ENCODE assay signal across 8 cellular contexts in the genomic region with DNA sequence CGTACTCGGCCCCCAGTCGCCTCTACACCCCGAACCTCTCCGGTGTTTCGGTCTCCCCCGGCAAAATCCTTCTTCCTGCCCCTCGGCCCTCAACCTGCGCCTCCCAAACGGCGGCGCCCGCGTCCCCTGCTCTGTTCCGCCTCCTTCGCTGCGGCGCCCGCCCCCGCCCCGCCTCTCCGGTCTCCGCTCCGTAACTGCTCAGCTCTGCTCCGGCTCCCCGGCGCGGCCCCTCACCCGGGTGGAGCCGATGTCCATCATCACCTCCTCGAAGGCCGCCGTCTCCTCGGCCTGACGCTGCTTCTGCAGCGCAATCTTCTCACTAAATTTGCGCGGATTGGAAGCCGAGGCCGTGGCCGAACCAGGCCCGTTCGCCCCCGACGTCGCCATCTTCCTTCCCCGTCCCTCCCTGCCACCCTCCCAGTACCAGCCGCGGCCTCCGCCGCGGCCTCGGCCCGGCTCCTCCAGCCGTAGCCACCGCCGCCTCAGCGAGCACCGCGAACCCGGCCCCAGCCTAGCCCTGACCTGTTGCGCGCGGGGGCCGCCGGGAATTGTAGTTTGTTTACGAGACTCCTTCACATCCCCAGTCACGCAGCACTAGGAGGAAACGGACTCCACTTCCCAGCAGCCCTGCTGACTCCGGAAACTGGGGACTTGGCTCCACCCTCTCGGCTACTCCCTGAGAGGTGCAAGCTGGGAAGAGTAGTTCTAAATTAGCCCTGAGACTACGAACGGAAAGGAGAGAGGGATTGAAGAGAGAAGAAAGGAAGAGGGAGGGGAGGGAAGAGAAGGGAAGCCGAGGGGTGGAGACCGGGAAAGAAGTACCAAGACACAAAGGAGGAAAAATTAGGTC. TPM values are rescaled to one million over a fixed set of nuclear protein-coding genes. Genes with fewer than 3 reads are reported as not detected.
DNase-seq lines count a peak whose midpoint lies in the region; ATAC-seq and TF ChIP-seq lines count a peak whose summit lies in the region.

A gene with protein sequence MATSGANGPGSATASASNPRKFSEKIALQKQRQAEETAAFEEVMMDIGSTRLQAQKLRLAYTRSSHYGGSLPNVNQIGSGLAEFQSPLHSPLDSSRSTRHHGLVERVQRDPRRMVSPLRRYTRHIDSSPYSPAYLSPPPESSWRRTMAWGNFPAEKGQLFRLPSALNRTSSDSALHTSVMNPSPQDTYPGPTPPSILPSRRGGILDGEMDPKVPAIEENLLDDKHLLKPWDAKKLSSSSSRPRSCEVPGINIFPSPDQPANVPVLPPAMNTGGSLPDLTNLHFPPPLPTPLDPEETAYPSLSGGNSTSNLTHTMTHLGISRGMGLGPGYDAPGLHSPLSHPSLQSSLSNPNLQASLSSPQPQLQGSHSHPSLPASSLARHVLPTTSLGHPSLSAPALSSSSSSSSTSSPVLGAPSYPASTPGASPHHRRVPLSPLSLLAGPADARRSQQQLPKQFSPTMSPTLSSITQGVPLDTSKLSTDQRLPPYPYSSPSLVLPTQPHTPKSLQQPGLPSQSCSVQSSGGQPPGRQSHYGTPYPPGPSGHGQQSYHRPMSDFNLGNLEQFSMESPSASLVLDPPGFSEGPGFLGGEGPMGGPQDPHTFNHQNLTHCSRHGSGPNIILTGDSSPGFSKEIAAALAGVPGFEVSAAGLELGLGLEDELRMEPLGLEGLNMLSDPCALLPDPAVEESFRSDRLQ (minus strand): TSS at position 502 of the 850 bp plus-strand sequence. CDS start 115 bp downstream, at position 387.

- ATAC-seq in GM19395 (IDR thresholded peaks at IDR 0.05; ENCODE audit: unreplicated experiment): peak; percentile 84
- ATAC-seq in HG03565 (IDR thresholded peaks at IDR 0.05; ENCODE audit: unreplicated experiment): peak; percentile 72
- peak; percentile 80 for ATAC-seq in left lobe of liver

- peaks cover 80% of the 10 kb centered on the region for H3K36me3 Mint-ChIP-seq in dendritic cell treated with granulocyte-macrophage colony-stimulating factor and Interleukin-4, amounts not matched to agents 40 ng/mL and 50 ng/mL, for 4 days (ENCODE audit: low read depth)

- peak within 1 kb of the TSS; percentile 83 for H3K27ac ChIP-seq in C4-2B

- DNase-seq in NCI-H748 treated with DMSO at 0.1 percent for 48 hours (lab: John Stamatoyannopoulos, UW) (peak; percentile 98), left lobe of liver (ENCODE audit: low spot score) (peak; percentile 99)
- peak; percentile 92 to 97 for DNase-seq in activated CD4-positive, alpha-beta T cell treated with anti-CD3 and anti-CD28 coated beads, Interleukin-2, amount 50 U/mL, for 24 hours (ENCODE audit: low read depth in 1 of 2, low spot score in 1 of 2)
- peak; percentile 97 for DNase-seq in stimulated activated CD4-positive, alpha-beta T cell treated with anti-CD3 and anti-CD28 coated beads, Interleukin-2, amount 100 ng/mL, for 4 hours (ENCODE audit: low read depth)

- H3K27ac Mint-ChIP-seq in dendritic cell treated with granulocyte-macrophage colony-stimulating factor and Interleukin-4, amounts not matched to agents 40 ng/mL and 50 ng/mL, for 4 days: peak within 1 kb of the TSS; percentile 94

- no peaks in the 10 kb centered on the region for H3K9me3 Mint-ChIP-seq in dendritic cell treated with granulocyte-macrophage colony-stimulating factor and Interleukin-4, amounts not matched to agents 40 ng/mL and 50 ng/mL, for 4 days

- H3K4me1 Mint-ChIP-seq in dendritic cell treated with granulocyte-macrophage colony-stimulating factor and Interleukin-4, amounts not matched to agents 40 ng/mL and 50 ng/mL, for 4 days (ENCODE audit: low read depth): peaks cover 79% of the 10 kb centered on the region

- peak within 1 kb of the TSS; percentile 94 for H3K4me3 Mint-ChIP-seq in dendritic cell treated with granulocyte-macrophage colony-stimulating factor and Interleukin-4, amounts not matched to agents 40 ng/mL and 50 ng/mL, for 4 days

- H3K27me3 Mint-ChIP-seq in dendritic cell treated with granulocyte-macrophage colony-stimulating factor and Interleukin-4, amounts not matched to agents 40 ng/mL and 50 ng/mL, for 4 days: no peaks in the 10 kb centered on the region

- no peak for TF ChIP-seq CTCF in C4-2B (conservative IDR thresholded peaks at IDR 0.05)

- intact Hi-C loops in dendritic cell treated with granulocyte-macrophage colony-stimulating factor and Interleukin-4, amounts not matched to agents 40 ng/mL and 50 ng/mL, for 4 days (cut with micrococcal nuclease): loop anchor here (1.0 kb wide), 3 partner anchors 9 to 35 kb away; a partner anchor contains a TSS

RNA-seq across cellular contexts. Expression of the gene that starts here (rescaled TPM):
- 23.8 TPM for total RNA-seq in left lobe of liver

Comparison
In these comparisons a context has a peak if more than half of its experiments do, and no peak if none do; other contexts are left out.
1. Peak in every context shown above with its lines: DNase-seq, ATAC-seq and H3K27ac ChIP-seq.